ENCODE assay signal across 16 cellular contexts in the genomic region with DNA sequence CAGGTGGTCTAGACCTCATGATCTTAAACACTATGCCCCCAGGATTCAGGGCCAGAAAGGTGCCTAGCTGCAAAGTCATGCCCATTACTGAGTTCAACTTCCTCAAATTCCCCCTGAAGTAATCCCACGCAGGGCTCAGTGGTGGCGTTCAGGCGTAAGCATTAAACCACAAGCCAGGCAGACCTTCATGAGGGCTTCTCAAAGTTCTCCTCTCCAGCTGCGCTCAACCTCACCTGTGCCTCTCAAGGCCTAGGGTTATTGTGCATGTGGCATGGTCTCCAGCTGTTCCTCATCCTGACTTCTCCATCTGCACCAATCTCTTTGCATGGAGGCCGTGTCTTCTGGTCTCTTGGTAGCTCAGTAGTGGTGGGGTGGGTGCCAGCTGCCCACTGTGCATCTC.
"Had no signal": no experiment of that assay in that cellular context is flagged by ENCODE, and none has a peak within 500 bp of the region (broad histone marks: within the 10 kb centered on the region; RNA-seq: fewer than 3 reads in every experiment).

No MANE protein-coding gene starts in this region.

- DNase-seq: activated CD4-positive, alpha-beta T cell treated with anti-CD3 and anti-CD28 coated beads, Interleukin-2, amount 10 ng/mL, durations not matched to agents 7 days and 5 days; activated CD4-positive, CD25-positive, alpha-beta regulatory T cell; activated naive CD8-positive, alpha-beta T cell treated with anti-CD3 and anti-CD28 coated beads, Interleukin-2, amount 10 ng/mL, durations not matched to agents 7 days and 5 days; activated T-cell treated with anti-CD3 and anti-CD28 coated beads for 4 hours; aorta; endodermal cell; erythroblast; hippocampal formation; retina; stimulated activated CD4-positive, alpha-beta T cell treated with anti-CD3 and anti-CD28 coated beads, Interleukin-15, amount 100 ng/mL, for 24 hours; T-helper 9 cell had no signal

- H3K36me3 ChIP-seq: breast epithelium, neural progenitor cell, tibial nerve had no signal

- H3K4me3 Mint-ChIP-seq: activated CD4-positive, alpha-beta T cell treated with anti-CD3 and anti-CD28 coated beads, Interleukin-2, amount 10 ng/mL, durations not matched to agents 7 days and 5 days; activated naive CD8-positive, alpha-beta T cell treated with anti-CD3 and anti-CD28 coated beads, Interleukin-2, amount 10 ng/mL, durations not matched to agents 7 days and 5 days; endodermal cell; neural progenitor cell had no signal

- H3K27ac Mint-ChIP-seq: activated CD4-positive, alpha-beta T cell treated with anti-CD3 and anti-CD28 coated beads, Interleukin-2, amount 10 ng/mL, durations not matched to agents 7 days and 5 days; activated naive CD8-positive, alpha-beta T cell treated with anti-CD3 and anti-CD28 coated beads, Interleukin-2, amount 10 ng/mL, durations not matched to agents 7 days and 5 days; activated T-helper 2 cell treated with anti-CD3 and anti-CD28 coated beads, Interferon-gamma antibody, Interleukin-2, Interleukin-4, amounts not matched to agents 10 μg/mL and 5 μg/mL and 100 μg/mL, durations not matched to agents 14 hours and 24 hours and 36 hours; endodermal cell; neural progenitor cell had no signal

- H3K27ac ChIP-seq: neural progenitor cell, parathyroid adenoma had no signal

- H3K27me3 ChIP-seq: breast epithelium, neural progenitor cell, tibial nerve had no signal

- H3K36me3 Mint-ChIP-seq: activated naive CD8-positive, alpha-beta T cell treated with anti-CD3 and anti-CD28 coated beads, Interleukin-2, amount 10 ng/mL, durations not matched to agents 7 days and 5 days; neural progenitor cell had no signal

- H3K9me3 Mint-ChIP-seq: activated CD4-positive, alpha-beta T cell treated with anti-CD3 and anti-CD28 coated beads, Interleukin-2, amount 10 ng/mL, durations not matched to agents 7 days and 5 days; activated T-helper 2 cell treated with anti-CD3 and anti-CD28 coated beads, Interferon-gamma antibody, Interleukin-2, Interleukin-4, amounts not matched to agents 10 μg/mL and 5 μg/mL and 100 μg/mL, durations not matched to agents 14 hours and 24 hours and 36 hours; endodermal cell; neural progenitor cell had no signal

- H3K4me3 ChIP-seq: breast epithelium, neural progenitor cell, tibial nerve had no signal

- H3K27me3 Mint-ChIP-seq: activated CD4-positive, alpha-beta T cell treated with anti-CD3 and anti-CD28 coated beads, Interleukin-2, amount 10 ng/mL, durations not matched to agents 7 days and 5 days; activated naive CD8-positive, alpha-beta T cell treated with anti-CD3 and anti-CD28 coated beads, Interleukin-2, amount 10 ng/mL, durations not matched to agents 7 days and 5 days had no signal

- H3K9me3 ChIP-seq: breast epithelium, tibial nerve had no signal

- H3K4me1 ChIP-seq: parathyroid adenoma had no signal

- H3K4me1 Mint-ChIP-seq: neural progenitor cell had no signal
